12 cellular contexts compared by ENCODE assay signal in genomic region chr16:17371014-17371296, GRCh38.
DNase-seq lines count a peak whose midpoint lies in the region; ATAC-seq and TF ChIP-seq lines count a peak whose summit lies in the region.
"Had no signal": no experiment of that assay in that cellular context is flagged by ENCODE, and none has a peak within 500 bp of the region (broad histone marks: within the 10 kb centered on the region; RNA-seq: fewer than 3 reads in every experiment).

No MANE protein-coding gene starts in this region.

- peaks cover 11 to 64% (median 27%) of the 10 kb centered on the region in 3 donors for H3K4me1 ChIP-seq in esophagus squamous epithelium

- H3K4me3 Mint-ChIP-seq in activated CD4-positive, alpha-beta T cell treated with anti-CD3 and anti-CD28 coated beads, Interleukin-2, amount 10 ng/mL, durations not matched to agents 24 days and 14 days: peak overlapping the region; percentile 86
- peak overlapping the region; percentile 92 for H3K4me3 Mint-ChIP-seq in T-helper 17 cell
- H3K4me3 Mint-ChIP-seq in stimulated activated naive B cell treated with anti-CD40 and anti-IgM and Interleukin-4, amounts not matched to agents 10 μg/mL and 1 μg/mL and 100 μg/mL, for 72 hours: peak overlapping the region in 1 of 2 donors; percentile 35

- no peaks in the 10 kb centered on the region for H3K27me3 Mint-ChIP-seq in activated CD4-positive, alpha-beta T cell treated with anti-CD3 and anti-CD28 coated beads, Interleukin-2, amount 10 ng/mL, durations not matched to agents 24 days and 14 days
- H3K27me3 Mint-ChIP-seq in T-helper 17 cell: no peaks in the 10 kb centered on the region
- no peaks in the 10 kb centered on the region for H3K27me3 Mint-ChIP-seq in stimulated activated naive B cell treated with anti-CD40 and anti-IgM and Interleukin-4, amounts not matched to agents 10 μg/mL and 1 μg/mL and 100 μg/mL, for 72 hours

- WGBS in esophagus squamous epithelium, 2 donors: 0 to 69% methylated on average over 1 to 2 of the region's 2 CpGs

- H3K36me3 Mint-ChIP-seq in activated CD4-positive, alpha-beta T cell treated with anti-CD3 and anti-CD28 coated beads, Interleukin-2, amount 10 ng/mL, durations not matched to agents 24 days and 14 days (ENCODE audit: low read depth): peaks cover 15% of the 10 kb centered on the region
- H3K36me3 Mint-ChIP-seq in T-helper 17 cell (ENCODE audit: low read depth): no peaks in the 10 kb centered on the region
- peaks cover 24 to 35% of the 10 kb centered on the region in 2 donors for H3K36me3 Mint-ChIP-seq in stimulated activated naive B cell treated with anti-CD40 and anti-IgM and Interleukin-4, amounts not matched to agents 10 μg/mL and 1 μg/mL and 100 μg/mL, for 72 hours

- ATAC-seq in T-helper 17 cell (no peak), HG03139 (IDR thresholded peaks at IDR 0.05; ENCODE audit: unreplicated experiment) (no peak)
- ATAC-seq in stimulated activated naive B cell treated with anti-CD40 and anti-IgM and Interleukin-4, amounts not matched to agents 10 μg/mL and 1 μg/mL and 100 μg/mL, for 72 hours (replicated peaks): no peak

- intact Hi-C loops in activated CD4-positive, alpha-beta T cell treated with anti-CD3 and anti-CD28 coated beads, Interleukin-2, amount 10 ng/mL, durations not matched to agents 24 days and 14 days (cut with micrococcal nuclease): loop anchor here (1.0 to 2.0 kb wide), 2 partner anchors 45 to 98 kb away; no protein-coding TSS in a partner anchor
- intact Hi-C loops in esophagus squamous epithelium (cut with DNase I): no loop called here

- H3K9me3 Mint-ChIP-seq in activated CD4-positive, alpha-beta T cell treated with anti-CD3 and anti-CD28 coated beads, Interleukin-2, amount 10 ng/mL, durations not matched to agents 24 days and 14 days: peaks cover 5% of the 10 kb centered on the region
- H3K9me3 Mint-ChIP-seq in stimulated activated naive B cell treated with anti-CD40 and anti-IgM and Interleukin-4, amounts not matched to agents 10 μg/mL and 1 μg/mL and 100 μg/mL, for 72 hours: peaks cover 0 to 5% of the 10 kb centered on the region in 2 donors

- H3K9me3 ChIP-seq in T-helper 17 cell (ENCODE audit: control insufficient read depth, low read length, poor library complexity, severe bottlenecking) (no peaks in the 10 kb centered on the region), esophagus squamous epithelium (no peaks in the 10 kb centered on the region)

- no peaks in the 10 kb centered on the region for H3K36me3 ChIP-seq in esophagus squamous epithelium

- H3K27me3 ChIP-seq in esophagus squamous epithelium: no peaks in the 10 kb centered on the region

- no peak for TF ChIP-seq POLR2A in esophagus squamous epithelium (IDR thresholded peaks at IDR 0.05)

- no peak overlapping the region for H3K4me3 ChIP-seq in esophagus squamous epithelium

- TF ChIP-seq CTCF in esophagus squamous epithelium (IDR thresholded peaks at IDR 0.05): no peak

- H3K27ac ChIP-seq in esophagus squamous epithelium: peak overlapping the region in 3 of 4 donors; percentile 11 to 78 (median 47)

- no peak for DNase-seq in activated CD4-positive, alpha-beta T cell treated with anti-CD3 and anti-CD28 coated beads, Interleukin-2, amount 10 ng/mL, durations not matched to agents 24 days and 14 days
- no peak for DNase-seq in activated CD4-positive, alpha-beta T cell treated with anti-CD3 and anti-CD28 coated beads for 48 hours
- no peak for DNase-seq in T-helper 17 cell
- DNase-seq in esophagus squamous epithelium (lab: John Stamatoyannopoulos, UW): no peak
- DNase-seq in stimulated activated naive B cell treated with anti-CD40 and anti-IgM and Interleukin-4, amounts not matched to agents 10 μg/mL and 1 μg/mL and 100 μg/mL, for 72 hours: no peak
- DNase-seq in NCI-H1694 (lab: John Stamatoyannopoulos, UW): no peak
- no peak for DNase-seq in kidney tubule cell (ENCODE audit: low spot score)
- DNase-seq: cerebellar nuclear complex, islet precursor cell, NCI-H2081, NCI-H774 had no signal

- peak overlapping the region; percentile 96 for H3K27ac Mint-ChIP-seq in activated CD4-positive, alpha-beta T cell treated with anti-CD3 and anti-CD28 coated beads, Interleukin-2, amount 10 ng/mL, durations not matched to agents 24 days and 14 days
- peak overlapping the region; percentile 96 for H3K27ac Mint-ChIP-seq in T-helper 17 cell
- peak overlapping the region; percentile 98 for H3K27ac Mint-ChIP-seq in stimulated activated naive B cell treated with anti-CD40 and anti-IgM and Interleukin-4, amounts not matched to agents 10 μg/mL and 1 μg/mL and 100 μg/mL, for 72 hours

- H3K4me1 Mint-ChIP-seq in activated CD4-positive, alpha-beta T cell treated with anti-CD3 and anti-CD28 coated beads, Interleukin-2, amount 10 ng/mL, durations not matched to agents 24 days and 14 days: peaks cover 80% of the 10 kb centered on the region
- peaks cover 57% of the 10 kb centered on the region for H3K4me1 Mint-ChIP-seq in T-helper 17 cell
- peaks cover 68 to 90% of the 10 kb centered on the region in 2 donors for H3K4me1 Mint-ChIP-seq in stimulated activated naive B cell treated with anti-CD40 and anti-IgM and Interleukin-4, amounts not matched to agents 10 μg/mL and 1 μg/mL and 100 μg/mL, for 72 hours
